Comparison of ENCODE assay signal across 9 cellular contexts in the genomic region with DNA sequence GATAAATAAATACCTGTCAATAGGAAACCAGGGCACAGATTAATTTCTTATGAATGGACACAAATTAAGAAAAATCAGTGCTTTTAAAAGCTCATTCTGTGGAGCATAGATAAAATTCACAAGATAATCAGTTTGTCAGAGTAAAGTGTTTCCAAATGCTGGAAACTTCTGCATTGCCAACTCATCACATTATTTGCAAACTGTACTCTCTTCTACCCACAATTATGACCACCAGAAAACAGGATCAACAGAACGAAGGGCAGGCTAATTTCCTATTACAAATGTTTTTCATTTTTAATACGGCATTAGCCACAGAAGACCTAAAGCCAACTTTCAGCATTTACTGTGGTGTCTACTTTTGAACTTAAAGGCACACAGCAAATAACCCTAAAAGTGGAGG. TPM values are rescaled to one million over a fixed set of nuclear protein-coding genes. Genes with fewer than 3 reads are reported as not detected.
A peak's percentile ranks its signal among the peaks of the same experiment; 100 is the strongest.
DNase-seq lines count a peak whose midpoint lies in the region; TF ChIP-seq lines count a peak whose summit lies in the region.
"Had no signal": no experiment of that assay in that cellular context is flagged by ENCODE, and none has a peak within 500 bp of the region (broad histone marks: within the 10 kb centered on the region; RNA-seq: fewer than 3 reads in every experiment).

No MANE protein-coding gene starts in this region.

- peaks cover 28% of the 10 kb centered on the region for H3F3A ChIP-seq in PC-9 (ENCODE audit: insufficient read depth, low read depth)

- H3K36me3 Mint-ChIP-seq in endodermal cell (ENCODE audit: low read depth) = peaks cover 25% of the 10 kb centered on the region

- no peak for DNase-seq in BJ (ENCODE audit: low read depth)
- no peak for DNase-seq in PC-9
- no peak for DNase-seq in endodermal cell
- DNase-seq in COLO829 (ENCODE audit: low spot score) = no peak
- DNase-seq in hippocampal formation (lab: John Stamatoyannopoulos, UW) = no peak
- no peak for DNase-seq in islet precursor cell
- DNase-seq in activated T-cell treated with anti-CD3 and anti-CD28 coated beads for 4 hours = no peak
- DNase-seq: stimulated activated CD4-positive, alpha-beta T cell treated with anti-CD3 and anti-CD28 coated beads, Interleukin-2, amount 100 ng/mL, for 48 hours had no signal

- no peaks in the 10 kb centered on the region for H3K27me3 ChIP-seq in BJ (ENCODE audit: control insufficient read depth, insufficient read depth, low read length)
- no peaks in the 10 kb centered on the region for H3K27me3 ChIP-seq in PC-9 (ENCODE audit: insufficient read depth, low read depth)
- H3K27me3 ChIP-seq in endodermal cell (ENCODE audit: control insufficient read depth, insufficient read depth, low read length, poor library complexity, severe bottlenecking) = no peaks in the 10 kb centered on the region
- no peaks in the 10 kb centered on the region for H3K27me3 ChIP-seq in neuron (ENCODE audit: insufficient read depth, low read length)

- no peak for TF ChIP-seq CTCF in BJ (IDR thresholded peaks at IDR 0.05; ENCODE audit: insufficient read depth, low read depth, low read length)
- no peak for TF ChIP-seq CTCF in PC-9 (conservative IDR thresholded peaks at IDR 0.05)
- TF ChIP-seq CTCF in endodermal cell (conservative IDR thresholded peaks at IDR 0.05) = no peak

- peak overlapping the region; percentile 38 for H3K4me3 Mint-ChIP-seq in endodermal cell

- intact Hi-C loops in PC-9 (cut with micrococcal nuclease; ENCODE audit: unreplicated experiment) = loop anchor here (2.0 to 10.0 kb wide), 6 partner anchors 36 to 579 kb away; no protein-coding TSS in a partner anchor

- no peaks in the 10 kb centered on the region for H3K9me3 Mint-ChIP-seq in endodermal cell

- H3K4me3 ChIP-seq in BJ (ENCODE audit: low read depth, low read length) (peak overlapping the region; percentile 99), PC-9 (peak overlapping the region; percentile 95), endodermal cell (ENCODE audit: low read length) (peak overlapping the region; percentile 77), neuron (ENCODE audit: low read length) (peak overlapping the region; percentile 59)

- H3K4me1 Mint-ChIP-seq in endodermal cell = peaks cover 28% of the 10 kb centered on the region

- no peaks in the 10 kb centered on the region for H3K27me3 Mint-ChIP-seq in endodermal cell (ENCODE audit: insufficient read depth)

- H3K9me2 ChIP-seq in PC-9 (ENCODE audit: insufficient read depth) = no peaks in the 10 kb centered on the region

- 76 to 89% methylated on average over 2 of the region's 2 CpGs for WGBS in endodermal cell (ENCODE audit: insufficient coverage in 1 of 2, insufficient read length in 1 of 2), 2 experiments

- H3K27ac Mint-ChIP-seq in endodermal cell = no peak overlapping the region

- H3K4me2 ChIP-seq in PC-9 = peak overlapping the region; percentile 89

- no TSS peak for BruUV-seq in PC-9 (replicated peaks; lab: Mats Ljungman, UMichigan)

- CTCF ChIA-PET in BJ (lab: Yijun Ruan, JAX) (no interaction called here), PC-9 (lab: Charles Lee) (no interaction called here)

- H3K27ac ChIP-seq in PC-9 (peak overlapping the region; percentile 84), endodermal cell (ENCODE audit: low read depth, low read length) (no peak overlapping the region)

- H3K4me1 ChIP-seq in PC-9 (replicated peaks; ENCODE audit: insufficient read depth) (peaks cover 58% of the 10 kb centered on the region), endodermal cell (ENCODE audit: control insufficient read depth, insufficient read depth, low read length) (peaks cover 7% of the 10 kb centered on the region), neuron (ENCODE audit: insufficient read depth, low read length) (peaks cover 45% of the 10 kb centered on the region)

- H2AFZ ChIP-seq in PC-9 (no peak overlapping the region), neuron (ENCODE audit: low read depth, low read length) (no peak overlapping the region)

- H3K9me3 ChIP-seq in PC-9 (ENCODE audit: insufficient read depth, low read depth) = no peaks in the 10 kb centered on the region
- H3K9me3 ChIP-seq in endodermal cell (ENCODE audit: control insufficient read depth, low read length) = no peaks in the 10 kb centered on the region
- peaks cover 37% of the 10 kb centered on the region for H3K9me3 ChIP-seq in neuron (ENCODE audit: low read length)

- peaks cover 98% of the 10 kb centered on the region for H3K79me2 ChIP-seq in PC-9 (ENCODE audit: low read depth)

- no peak overlapping the region for H3K9ac ChIP-seq in endodermal cell (ENCODE audit: extremely low read depth, low read length, poor library complexity, severe bottlenecking)

- H3K36me3 ChIP-seq in BJ (ENCODE audit: control insufficient read depth, insufficient read depth, low read length) (peaks cover 29% of the 10 kb centered on the region), PC-9 (ENCODE audit: low read depth) (peaks cover 31% of the 10 kb centered on the region), endodermal cell (ENCODE audit: control insufficient read depth, insufficient read depth, low read length) (peaks cover 5% of the 10 kb centered on the region), neuron (ENCODE audit: insufficient read depth, low read length) (peaks cover 57% of the 10 kb centered on the region)

- H4K20me1 ChIP-seq in PC-9 (ENCODE audit: insufficient read depth) = peaks cover 8% of the 10 kb centered on the region; the same call in 1 of the 2 replicates

- POLR2A ChIA-PET in BJ (lab: Charles Lee) = interaction anchor here (0.5 to 0.7 kb wide), 2 partner anchors 363 to 609 kb away, joined by 3 read pairs; no protein-coding TSS in a partner anchor
- POLR2A ChIA-PET in PC-9 (lab: Charles Lee; ENCODE audit: unreplicated experiment) = no interaction called here

RNA-seq across cellular contexts. Expression of gene IRS1, which starts 6.0 kb away (rescaled TPM):
- polyA plus RNA-seq in BJ (2011; rRNA removed) = 12.4 and 13.0 TPM in 2 replicates
- polyA minus RNA-seq in BJ (2011; rRNA and poly(A)+ RNA removed) = 22.7 and 26.8 TPM in 2 replicates
- total RNA-seq in PC-9 (2021) = 26.2 and 28.6 TPM in 2 replicates
- 10 to 100 TPM; 16.2 to 16.6 TPM for total RNA-seq in endodermal cell
- polyA plus RNA-seq in endodermal cell (2013, experiment 1 of 2) = 17.0 TPM
- 15.8 TPM for polyA plus RNA-seq in endodermal cell (2013, experiment 2 of 2)

RNA-seq across cellular contexts. Expression of gene RHBDD1, which starts 42.2 kb away (rescaled TPM):
- 29.2 and 51.6 TPM in 2 replicates for polyA plus RNA-seq in BJ (2011; rRNA removed)
- 40.8 and 44.5 TPM in 2 replicates for polyA minus RNA-seq in BJ (2011; rRNA and poly(A)+ RNA removed)
- total RNA-seq in PC-9 (2021) (22.3 and 23.2 TPM in 2 replicates), endodermal cell (10 to 100 TPM; 35.2 to 46.2 TPM)
- polyA plus RNA-seq in endodermal cell (2013, experiment 1 of 2) = 24.5 TPM
- 19.1 TPM for polyA plus RNA-seq in endodermal cell (2013, experiment 2 of 2)
